25 cellular contexts compared by ENCODE assay signal in the genomic region with DNA sequence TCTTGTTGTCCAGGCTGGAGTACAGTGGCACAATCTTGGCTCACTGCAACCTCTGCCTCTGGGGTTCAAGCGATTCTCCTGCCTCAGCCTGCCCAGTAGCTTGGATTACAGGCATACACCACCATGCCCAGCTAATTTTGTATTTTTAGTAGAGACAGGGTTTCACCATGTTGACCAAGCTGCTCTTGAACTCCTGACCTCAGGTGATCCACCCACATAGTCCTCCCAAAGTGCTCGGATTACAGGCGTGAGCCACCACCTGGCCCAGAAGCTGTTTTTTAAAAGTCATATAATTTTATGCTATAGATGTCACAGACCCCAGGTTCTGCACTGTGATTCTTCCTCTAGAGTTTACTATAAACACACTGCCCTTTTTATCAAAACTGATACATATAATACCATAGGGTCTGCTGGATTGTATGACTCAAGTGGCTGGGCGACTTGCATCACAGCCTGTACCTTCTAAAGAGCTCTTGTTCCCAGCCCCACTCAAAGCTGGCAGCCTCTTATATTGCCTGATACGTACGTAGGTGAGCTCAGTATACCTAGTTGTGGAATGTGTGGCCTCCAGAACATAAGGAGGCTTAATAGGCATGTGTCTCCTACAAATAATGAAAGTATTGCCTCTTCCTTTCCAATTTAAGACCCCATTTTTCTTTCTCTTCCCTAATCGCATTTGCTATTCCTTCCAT.
"Had no signal": no experiment of that assay in that cellular context is flagged by ENCODE, and none has a peak within 500 bp of the region (broad histone marks: within the 10 kb centered on the region; RNA-seq: fewer than 3 reads in every experiment).

No MANE protein-coding gene starts in this region.

- H3K4me1 ChIP-seq: pancreas, stomach, tibial artery, uterus had no signal

- H3K36me3 ChIP-seq: neutrophil, pancreas, stomach, tibial artery, uterus had no signal

- H3K9me3 ChIP-seq: mucosa of descending colon, neutrophil, pancreas, uterus had no signal

- H3K27me3 ChIP-seq: dorsolateral prefrontal cortex, neutrophil, pancreas, stomach, tibial artery, uterus had no signal

- H3K4me3 ChIP-seq: dorsolateral prefrontal cortex, mucosa of descending colon, pancreas, smooth muscle cell, stomach, tibial artery, uterus had no signal

- ATAC-seq: left colon; left ventricle myocardium superior; mucosa of descending colon; natural killer cell treated with Interleukin-12 subunit alpha and Interleukin-12 subunit beta and Interleukin-15 and Interleukin-18, amount 100 ng/mL, for 72 hours; pancreas; sciatic nerve had no signal

- H3K27ac ChIP-seq: dorsolateral prefrontal cortex, neutrophil, pancreas, stomach, tibial artery, uterus had no signal

- DNase-seq: dorsolateral prefrontal cortex; effector CD4-positive, alpha-beta T cell; hypothalamus; immature natural killer cell; islet precursor cell; kidney glomerular epithelial cell; left colon; left ventricle myocardium superior; mesenchymal stem cell; mucosa of descending colon; naive B cell; pancreas; retina; stimulated activated CD4-positive, alpha-beta T cell treated with anti-CD3 and anti-CD28 coated beads, Interleukin-12 subunit alpha, Interleukin-12 subunit beta, amount 100 ng/mL, for 4 hours; stimulated activated CD4-positive, alpha-beta T cell treated with anti-CD3 and anti-CD28 coated beads, Interleukin-1b, Interleukin-23, amount 100 ng/mL, for 48 hours; stimulated activated CD4-positive, alpha-beta T cell treated with anti-CD3 and anti-CD28 coated beads, Interleukin-4, amount 100 ng/mL, for 1 hour; stimulated activated CD8-positive, alpha-beta memory T cell treated with anti-CD3 and anti-CD28 coated beads, Interleukin-4, amount 100 ng/mL, for 48 hours; stimulated activated naive CD4-positive, alpha-beta T cell treated with Interleukin-2 at 50 U/mL for 16 hours; stomach; tibial artery; uterus had no signal
